ENCODE assay signal across 10 cellular contexts in genomic region chr16:18984425-18985005, GRCh38. TPM values are rescaled to one million over a fixed set of nuclear protein-coding genes. Genes with fewer than 3 reads are reported as not detected.
DNase-seq lines count a peak whose midpoint lies in the region; ATAC-seq and TF ChIP-seq lines count a peak whose summit lies in the region.
"Had no signal": no experiment of that assay in that cellular context is flagged by ENCODE, and none has a peak within 500 bp of the region (broad histone marks: within the 10 kb centered on the region; RNA-seq: fewer than 3 reads in every experiment).

No MANE protein-coding gene starts in this region.

- H3K27ac Mint-ChIP-seq in CD4-positive, alpha-beta T cell: no peak overlapping the region
- H3K27ac Mint-ChIP-seq: activated T-helper 1 cell treated with anti-CD3 and anti-CD28 coated beads, Interleukin-12 subunit alpha, Interleukin-12 subunit beta, Interleukin-2, Interleukin-4 antibody, amounts not matched to agents 30 ng/mL and 10 ng/mL and 1 ng/mL, durations not matched to agents 14 hours and 24 hours and 36 hours; stimulated activated naive CD8-positive, alpha-beta T cell treated with anti-CD3 and anti-CD28 coated beads, Interleukin-15, Interleukin-2, amounts not matched to agents 100 ng/mL and 50 ng/mL, for 24 hours had no signal

- intact Hi-C loops in body of pancreas (cut with DNase I): no loop called here
- intact Hi-C loops in CD4-positive, alpha-beta T cell (cut with DNase I, micrococcal nuclease): no loop called here

- H3K27ac ChIP-seq in HUES48 (ENCODE audit: low read depth, low read length) (peak overlapping the region; percentile 73), body of pancreas (peak overlapping the region in 3 of 4 donors; percentile 49 to 74 (median 74)), skin epidermis (peak overlapping the region in 8 of 21 experiments; percentile 18 to 81 (median 50))
- no peak overlapping the region for H3K27ac ChIP-seq in CD4-positive, alpha-beta T cell (ENCODE audit: low read depth, low read length)

- H3K27me3 Mint-ChIP-seq in CD4-positive, alpha-beta T cell: peaks cover 51% of the 10 kb centered on the region

- H3K36me3 Mint-ChIP-seq in CD4-positive, alpha-beta T cell (ENCODE audit: low read depth): no peaks in the 10 kb centered on the region

- DNase-seq in body of pancreas: no peak
- DNase-seq in CD4-positive, alpha-beta T cell: no peak
- DNase-seq in hepatic stellate cell (ENCODE audit: low spot score): no peak
- no peak for DNase-seq in GF-D8 (lab: John Stamatoyannopoulos, UW)

- H3K4me1 ChIP-seq in HUES48 (ENCODE audit: control insufficient read depth, insufficient read depth, low read length): no peaks in the 10 kb centered on the region
- peaks cover 9% of the 10 kb centered on the region for H3K4me1 ChIP-seq in body of pancreas

- ATAC-seq in body of pancreas (no peak), HG02852 (IDR thresholded peaks at IDR 0.05; ENCODE audit: unreplicated experiment) (no peak)
- no peak for ATAC-seq in CD4-positive, alpha-beta T cell (ENCODE audit: poor library complexity)

- no peaks in the 10 kb centered on the region for H3K27me3 ChIP-seq in HUES48 (ENCODE audit: control insufficient read depth, insufficient read depth, low read length)
- H3K27me3 ChIP-seq in body of pancreas: no peaks in the 10 kb centered on the region
- peaks cover 26% of the 10 kb centered on the region for H3K27me3 ChIP-seq in CD4-positive, alpha-beta T cell (ENCODE audit: control insufficient read depth, insufficient read depth, low read length)

- WGBS in body of pancreas, 2 donors: 64 to 65% methylated on average over 11 of the region's 11 CpGs

- H3K4me3 Mint-ChIP-seq in CD4-positive, alpha-beta T cell: no peak overlapping the region
- H3K4me3 Mint-ChIP-seq: activated T-helper 1 cell treated with anti-CD3 and anti-CD28 coated beads, Interleukin-12 subunit alpha, Interleukin-12 subunit beta, Interleukin-2, Interleukin-4 antibody, amounts not matched to agents 30 ng/mL and 10 ng/mL and 1 ng/mL, durations not matched to agents 14 hours and 24 hours and 36 hours; stimulated activated naive CD8-positive, alpha-beta T cell treated with anti-CD3 and anti-CD28 coated beads, Interleukin-15, Interleukin-2, amounts not matched to agents 100 ng/mL and 50 ng/mL, for 24 hours had no signal

- CTCF ChIA-PET in CD4-positive, alpha-beta T cell (lab: Charles Lee): interaction anchor here (0.6 kb wide), 1 partner anchor 81 kb away, joined by 3 read pairs; no protein-coding TSS in a partner anchor

- TF ChIP-seq POLR2A in body of pancreas (IDR thresholded peaks at IDR 0.05): no peak

- TF ChIP-seq CTCF in body of pancreas (IDR thresholded peaks at IDR 0.05): no peak
- no peak for TF ChIP-seq CTCF in CD4-positive, alpha-beta T cell (IDR thresholded peaks at IDR 0.05)

- H3K9me3 ChIP-seq in HUES48 (ENCODE audit: control insufficient read depth, insufficient read depth, low read length): no peaks in the 10 kb centered on the region
- no peaks in the 10 kb centered on the region for H3K9me3 ChIP-seq in body of pancreas
- H3K9me3 ChIP-seq in iPS-18c (ENCODE audit: control insufficient read depth, insufficient read depth, low read length): no peaks in the 10 kb centered on the region
- H3K9me3 ChIP-seq in CD4-positive, alpha-beta T cell (ENCODE audit: control insufficient read depth, low read length): no peaks in the 10 kb centered on the region

- H3K4me1 Mint-ChIP-seq in CD4-positive, alpha-beta T cell (ENCODE audit: low read depth): no peaks in the 10 kb centered on the region

- H3K36me3 ChIP-seq in HUES48 (ENCODE audit: control insufficient read depth, insufficient read depth, low read length) (no peaks in the 10 kb centered on the region), body of pancreas (replicated peaks in 1 of 2; ENCODE audit: insufficient read depth in 1 of 2, low read depth in 2 of 2) (no peaks in the 10 kb centered on the region)

- H3K4me3 ChIP-seq in HUES48 (ENCODE audit: low read depth, low read length): peak overlapping the region; percentile 84
- H3K4me3 ChIP-seq in body of pancreas: no peak overlapping the region
- peak overlapping the region; percentile 83 for H3K4me3 ChIP-seq in iPS-18c (ENCODE audit: insufficient read depth, low read depth, low read length)
- H3K4me3 ChIP-seq in skin epidermis: peak overlapping the region; percentile 44 to 58 (median 53)

- no peaks in the 10 kb centered on the region for H3K9me3 Mint-ChIP-seq in CD4-positive, alpha-beta T cell
- H3K9me3 Mint-ChIP-seq: activated T-helper 1 cell treated with anti-CD3 and anti-CD28 coated beads, Interleukin-12 subunit alpha, Interleukin-12 subunit beta, Interleukin-2, Interleukin-4 antibody, amounts not matched to agents 30 ng/mL and 10 ng/mL and 1 ng/mL, durations not matched to agents 14 hours and 24 hours and 36 hours; stimulated activated naive CD8-positive, alpha-beta T cell treated with anti-CD3 and anti-CD28 coated beads, Interleukin-15, Interleukin-2, amounts not matched to agents 100 ng/mL and 50 ng/mL, for 24 hours had no signal

- POLR2A ChIA-PET in CD4-positive, alpha-beta T cell (lab: Charles Lee): no interaction called here

- peak overlapping the region; percentile 83; the same call in 1 of the 2 replicates for H3K9ac ChIP-seq in HUES48 (ENCODE audit: low read depth, low read length)

RNA-seq across cellular contexts. Expression of gene TMC7, which starts 0.8 kb away (rescaled TPM):
- total RNA-seq in body of pancreas: under 1 TPM; 0.33 to 0.78 TPM
- not detected for total RNA-seq in CD4-positive, alpha-beta T cell
- total RNA-seq: activated T-helper 1 cell treated with anti-CD3 and anti-CD28 coated beads, Interleukin-12 subunit alpha, Interleukin-12 subunit beta, Interleukin-2, Interleukin-4 antibody, amounts not matched to agents 30 ng/mL and 10 ng/mL and 1 ng/mL, durations not matched to agents 14 hours and 24 hours and 36 hours had no signal

RNA-seq across cellular contexts. Expression of gene SMG1, which starts 58.3 kb away (rescaled TPM):
- 10 to 100 TPM; 50.3 to 59.3 TPM for total RNA-seq in body of pancreas
- 100 to 1,000 TPM; 120 to 127 TPM for total RNA-seq in CD4-positive, alpha-beta T cell

Comparison
In these comparisons a context has a peak if more than half of its experiments do, and no peak if none do; other contexts are left out.
1. H3K4me3 ChIP-seq: peak in HUES48 (single experiment), iPS-18c (single experiment) and skin epidermis (7 of 7); none in body of pancreas (0 of 2).